Comparison of ENCODE assay signal across 24 cellular contexts in genomic region chr1:162876751-162877150, GRCh38. TPM values are rescaled to one million over a fixed set of nuclear protein-coding genes. Genes with fewer than 3 reads are reported as not detected.
"Had no signal": no experiment of that assay in that cellular context is flagged by ENCODE, and none has a peak within 500 bp of the region (broad histone marks: within the 10 kb centered on the region; RNA-seq: fewer than 3 reads in every experiment).

No MANE protein-coding gene starts in this region.

- H3K27ac Mint-ChIP-seq: activated B cell treated with CpG ODN at 0.5 μM for 24 hours; activated CD4-positive, alpha-beta memory T cell treated with anti-CD3 and anti-CD28 coated beads for 36 hours; activated naive CD4-positive, alpha-beta T cell treated with anti-CD3 and anti-CD28 coated beads for 36 hours; activated T-helper 1 cell treated with anti-CD3 and anti-CD28 coated beads, Interleukin-12 subunit alpha, Interleukin-12 subunit beta, Interleukin-2, Interleukin-4 antibody, amounts not matched to agents 30 ng/mL and 10 ng/mL and 1 ng/mL, durations not matched to agents 14 hours and 24 hours and 36 hours; brain; nephron progenitor cell had no signal

- H3K9me3 ChIP-seq: colonic mucosa, gastroesophageal sphincter had no signal

- H3K36me3 ChIP-seq: colonic mucosa, gastroesophageal sphincter, heart left ventricle, tibial nerve had no signal

- H3K4me3 Mint-ChIP-seq: activated B cell treated with CpG ODN at 0.5 μM for 24 hours; activated CD4-positive, alpha-beta memory T cell treated with anti-CD3 and anti-CD28 coated beads for 36 hours; activated naive CD4-positive, alpha-beta T cell treated with anti-CD3 and anti-CD28 coated beads for 36 hours; activated T-helper 1 cell treated with anti-CD3 and anti-CD28 coated beads, Interleukin-12 subunit alpha, Interleukin-12 subunit beta, Interleukin-2, Interleukin-4 antibody, amounts not matched to agents 30 ng/mL and 10 ng/mL and 1 ng/mL, durations not matched to agents 14 hours and 24 hours and 36 hours; brain; nephron progenitor cell had no signal

- H3K9me3 Mint-ChIP-seq: activated T-helper 1 cell treated with anti-CD3 and anti-CD28 coated beads, Interleukin-12 subunit alpha, Interleukin-12 subunit beta, Interleukin-2, Interleukin-4 antibody, amounts not matched to agents 30 ng/mL and 10 ng/mL and 1 ng/mL, durations not matched to agents 14 hours and 24 hours and 36 hours had no signal

- H3K4me1 Mint-ChIP-seq: activated B cell treated with CpG ODN at 0.5 μM for 24 hours, brain had no signal

- H3K27ac ChIP-seq: colonic mucosa, gastroesophageal sphincter, heart left ventricle, skin epidermis, tibial nerve had no signal

- ATAC-seq: gastroesophageal sphincter; heart left ventricle; left lobe of liver; stimulated activated naive CD8-positive, alpha-beta T cell treated with anti-CD3 and anti-CD28 coated beads, Interleukin-15, Interleukin-2, amounts not matched to agents 100 U/mL and 50 U/mL, for 24 hours had no signal

- H3K4me3 ChIP-seq: colonic mucosa, gastroesophageal sphincter, heart left ventricle, lung, skin epidermis, tibial nerve had no signal

- H3K36me3 Mint-ChIP-seq: activated CD4-positive, alpha-beta memory T cell treated with anti-CD3 and anti-CD28 coated beads for 36 hours; brain had no signal

- H3K4me1 ChIP-seq: colonic mucosa, gastroesophageal sphincter, heart left ventricle, tibial nerve had no signal

- H3K27me3 ChIP-seq: colonic mucosa, gastroesophageal sphincter, tibial nerve had no signal

- DNase-seq: activated B cell treated with CpG ODN at 0.5 μM for 24 hours; activated CD4-positive, alpha-beta memory T cell treated with anti-CD3 and anti-CD28 coated beads for 36 hours; activated CD4-positive, alpha-beta T cell treated with anti-CD3 and anti-CD28 coated beads for 4 hours; activated naive CD4-positive, alpha-beta T cell treated with anti-CD3 and anti-CD28 coated beads for 36 hours; activated T-cell treated with anti-CD3 and anti-CD28 coated beads for 4 hours; anterior cingulate cortex; central memory CD4-positive, alpha-beta T cell; colonic mucosa; erythroblast; heart left ventricle; kidney; midbrain; nephron progenitor cell; occipital lobe; stimulated activated naive CD8-positive, alpha-beta T cell treated with anti-CD3 and anti-CD28 coated beads, Interleukin-15, Interleukin-2, amounts not matched to agents 100 U/mL and 50 U/mL, for 24 hours; substantia nigra had no signal

RNA-seq across cellular contexts. Expression of gene CCDC190, which starts 15.8 kb away (rescaled TPM):
- total RNA-seq: activated B cell treated with CpG ODN at 0.5 μM for 24 hours; activated CD4-positive, alpha-beta memory T cell treated with anti-CD3 and anti-CD28 coated beads for 36 hours; activated naive CD4-positive, alpha-beta T cell treated with anti-CD3 and anti-CD28 coated beads for 36 hours; activated T-helper 1 cell treated with anti-CD3 and anti-CD28 coated beads, Interleukin-12 subunit alpha, Interleukin-12 subunit beta, Interleukin-2, Interleukin-4 antibody, amounts not matched to agents 30 ng/mL and 10 ng/mL and 1 ng/mL, durations not matched to agents 14 hours and 24 hours and 36 hours; colonic mucosa; gastroesophageal sphincter; left lobe of liver; T-helper 2 cell treated with Interferon-gamma antibody and Interleukin-4, amounts not matched to agents 100 ng/mL and 5 ng/mL, for 36 hours had no signal
